ENCODE assay signal across 16 cellular contexts in the genomic region with DNA sequence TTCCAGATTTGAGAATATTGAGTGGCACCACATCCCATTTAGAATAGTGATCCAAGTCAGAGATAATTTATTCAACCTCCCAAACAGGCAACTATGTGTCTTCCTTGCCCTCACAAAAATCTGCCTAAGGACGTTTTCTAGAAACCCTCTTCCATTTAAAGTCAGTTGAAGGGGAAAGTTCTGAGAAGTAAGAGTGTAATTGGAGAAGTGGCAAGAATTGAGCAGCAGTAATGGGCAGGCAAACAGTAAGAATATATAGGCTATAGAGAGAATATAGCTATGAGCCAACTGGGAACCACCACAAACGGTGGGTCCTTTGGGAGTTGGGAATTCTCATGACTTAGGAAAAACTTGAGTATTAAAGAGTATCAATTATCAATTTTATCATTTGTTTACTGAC. TPM values are rescaled to one million over a fixed set of nuclear protein-coding genes. Genes with fewer than 3 reads are reported as not detected.
DNase-seq lines count a peak whose midpoint lies in the region; ATAC-seq and TF ChIP-seq lines count a peak whose summit lies in the region.
"Had no signal": no experiment of that assay in that cellular context is flagged by ENCODE, and none has a peak within 500 bp of the region (broad histone marks: within the 10 kb centered on the region; RNA-seq: fewer than 3 reads in every experiment).

No MANE protein-coding gene starts in this region.

- no peak for ATAC-seq in effector memory CD8-positive, alpha-beta T cell (replicated peaks)

- no peak overlapping the region for H3K27ac Mint-ChIP-seq in T-helper 2 cell treated with Interferon-gamma antibody and Interleukin-4, amounts not matched to agents 5 μg/mL and 100 μg/mL, for 36 hours
- no peak overlapping the region for H3K27ac Mint-ChIP-seq in effector memory CD8-positive, alpha-beta T cell
- no peak overlapping the region for H3K27ac Mint-ChIP-seq in neural progenitor cell
- no peak overlapping the region for H3K27ac Mint-ChIP-seq in activated naive CD4-positive, alpha-beta T cell treated with anti-CD3 and anti-CD28 coated beads for 36 hours

- TF ChIP-seq POLR2A in prostate gland (IDR thresholded peaks at IDR 0.05), result no peak

- DNase-seq in T-helper 2 cell treated with Interferon-gamma antibody and Interleukin-4, amounts not matched to agents 5 μg/mL and 100 μg/mL, for 36 hours (ENCODE audit: low spot score), result no peak
- no peak for DNase-seq in T-helper 2 cell
- DNase-seq in effector memory CD8-positive, alpha-beta T cell, result no peak
- DNase-seq in neural progenitor cell (ENCODE audit: low spot score), result no peak
- no peak for DNase-seq in NCI-H2029 (lab: John Stamatoyannopoulos, UW)
- no peak for DNase-seq in prostate gland (ENCODE audit: low spot score)
- no peak for DNase-seq in activated naive CD4-positive, alpha-beta T cell treated with anti-CD3 and anti-CD28 coated beads for 36 hours
- DNase-seq: CD4-positive, CD25-positive, alpha-beta regulatory T cell; hippocampal formation; left colon; NCI-H2081; NCI-H774; T1000; tibial artery had no signal

- H3K36me3 ChIP-seq in OCI-LY3 (replicated peaks; ENCODE audit: low read depth, low read length) (no peaks in the 10 kb centered on the region), neural progenitor cell (no peaks in the 10 kb centered on the region), prostate gland (no peaks in the 10 kb centered on the region)
- H3K36me3 ChIP-seq: tibial artery had no signal

- no peaks in the 10 kb centered on the region for H3K36me3 Mint-ChIP-seq in T-helper 2 cell treated with Interferon-gamma antibody and Interleukin-4, amounts not matched to agents 5 μg/mL and 100 μg/mL, for 36 hours (ENCODE audit: low read depth)
- H3K36me3 Mint-ChIP-seq in effector memory CD8-positive, alpha-beta T cell (ENCODE audit: insufficient read depth), result no peaks in the 10 kb centered on the region
- no peaks in the 10 kb centered on the region for H3K36me3 Mint-ChIP-seq in neural progenitor cell
- H3K36me3 Mint-ChIP-seq in activated naive CD4-positive, alpha-beta T cell treated with anti-CD3 and anti-CD28 coated beads for 36 hours (ENCODE audit: low read depth), result no peaks in the 10 kb centered on the region
- H3K36me3 Mint-ChIP-seq: CD4-positive, CD25-positive, alpha-beta regulatory T cell had no signal

- H3K9me3 Mint-ChIP-seq in T-helper 2 cell treated with Interferon-gamma antibody and Interleukin-4, amounts not matched to agents 5 μg/mL and 100 μg/mL, for 36 hours, result no peaks in the 10 kb centered on the region
- H3K9me3 Mint-ChIP-seq in effector memory CD8-positive, alpha-beta T cell, result no peaks in the 10 kb centered on the region
- H3K9me3 Mint-ChIP-seq in neural progenitor cell, result peaks cover under 1% of the 10 kb centered on the region
- H3K9me3 Mint-ChIP-seq in activated naive CD4-positive, alpha-beta T cell treated with anti-CD3 and anti-CD28 coated beads for 36 hours, result no peaks in the 10 kb centered on the region
- H3K9me3 Mint-ChIP-seq: CD4-positive, CD25-positive, alpha-beta regulatory T cell had no signal

- peak overlapping the region; percentile 80; the same call in 1 of the 2 replicates for H3K4me2 ChIP-seq in OCI-LY3 (ENCODE audit: low read length)
- H3K4me2 ChIP-seq in neural progenitor cell, result no peak overlapping the region

- H3K9ac ChIP-seq in OCI-LY3 (ENCODE audit: low read length) (no peak overlapping the region), neural progenitor cell (no peak overlapping the region)

- H2AFZ ChIP-seq in OCI-LY3 (ENCODE audit: low read depth, low read length), result peak overlapping the region; percentile 72; the same call in 1 of the 2 replicates
- H2AFZ ChIP-seq in neural progenitor cell (replicated peaks), result peak overlapping the region; percentile 75

- H3F3A ChIP-seq in neural progenitor cell (ENCODE audit: low read depth), result peaks cover 4% of the 10 kb centered on the region

- peaks cover 14% of the 10 kb centered on the region; the same call in 1 of the 2 replicates for H3K27me3 ChIP-seq in OCI-LY3 (ENCODE audit: low read depth, low read length)
- no peaks in the 10 kb centered on the region for H3K27me3 ChIP-seq in neural progenitor cell
- H3K27me3 ChIP-seq in prostate gland (replicated peaks; ENCODE audit: insufficient read depth), result no peaks in the 10 kb centered on the region
- H3K27me3 ChIP-seq: tibial artery had no signal

- H3K4me3 Mint-ChIP-seq in T-helper 2 cell treated with Interferon-gamma antibody and Interleukin-4, amounts not matched to agents 5 μg/mL and 100 μg/mL, for 36 hours, result peak overlapping the region; percentile 84
- peak overlapping the region; percentile 65 to 71 for H3K4me3 Mint-ChIP-seq in effector memory CD8-positive, alpha-beta T cell
- no peak overlapping the region for H3K4me3 Mint-ChIP-seq in neural progenitor cell
- H3K4me3 Mint-ChIP-seq in activated naive CD4-positive, alpha-beta T cell treated with anti-CD3 and anti-CD28 coated beads for 36 hours, result no peak overlapping the region

- intact Hi-C loops in prostate gland (cut with DNase I), result loop anchor here (10.0 kb wide), 1 partner anchor 344 kb away; no protein-coding TSS in a partner anchor
- intact Hi-C loops in activated naive CD4-positive, alpha-beta T cell treated with anti-CD3 and anti-CD28 coated beads for 36 hours (cut with micrococcal nuclease), result loop anchor here (1.0 kb wide), 1 partner anchor 34 kb away; a partner anchor contains a TSS

- 62% methylated on average over 2 of the region's 2 CpGs for WGBS in prostate gland

- TF ChIP-seq CTCF in OCI-LY3 (IDR thresholded peaks at IDR 0.05; ENCODE audit: low read depth, low read length), result no peak
- TF ChIP-seq CTCF in neural progenitor cell (IDR thresholded peaks at IDR 0.05), result no peak
- TF ChIP-seq CTCF in prostate gland (IDR thresholded peaks at IDR 0.05), result no peak

- H3K4me3 ChIP-seq in OCI-LY3 (ENCODE audit: low read length) (no peak overlapping the region; the same call in 1 of the 2 replicates), neural progenitor cell (no peak overlapping the region), prostate gland (no peak overlapping the region)

- peaks cover 4% of the 10 kb centered on the region for H3K4me1 Mint-ChIP-seq in T-helper 2 cell treated with Interferon-gamma antibody and Interleukin-4, amounts not matched to agents 5 μg/mL and 100 μg/mL, for 36 hours (ENCODE audit: low read depth)
- peaks cover 2 to 4% of the 10 kb centered on the region in 2 donors for H3K4me1 Mint-ChIP-seq in effector memory CD8-positive, alpha-beta T cell (ENCODE audit: low read depth in 2 of 2)
- peaks cover 7% of the 10 kb centered on the region for H3K4me1 Mint-ChIP-seq in neural progenitor cell
- H3K4me1 Mint-ChIP-seq in activated naive CD4-positive, alpha-beta T cell treated with anti-CD3 and anti-CD28 coated beads for 36 hours (ENCODE audit: low read depth), result peaks cover 5% of the 10 kb centered on the region

- H3K79me2 ChIP-seq in OCI-LY3 (ENCODE audit: low read length) (no peaks in the 10 kb centered on the region), neural progenitor cell (ENCODE audit: low read depth) (no peaks in the 10 kb centered on the region)

- CTCF ChIA-PET in activated naive CD4-positive, alpha-beta T cell treated with anti-CD3 and anti-CD28 coated beads for 36 hours (lab: Charles Lee), result interaction anchor here (0.6 to 7.1 kb wide), 7 partner anchors 30 to 346 kb away, joined by 3 to 50 read pairs (median 3); a partner anchor contains a TSS

- no peaks in the 10 kb centered on the region for H4K20me1 ChIP-seq in OCI-LY3 (ENCODE audit: insufficient read depth, low read length)
- no peaks in the 10 kb centered on the region for H4K20me1 ChIP-seq in neural progenitor cell (ENCODE audit: low read depth)

- H3K27ac ChIP-seq in OCI-LY3 (ENCODE audit: low read length) (no peak overlapping the region), neural progenitor cell (no peak overlapping the region), prostate gland (no peak overlapping the region)
- H3K27ac ChIP-seq: tibial artery had no signal

- H3K4me1 ChIP-seq in OCI-LY3 (ENCODE audit: low read length) (peaks cover 10% of the 10 kb centered on the region), neural progenitor cell (peaks cover 4% of the 10 kb centered on the region), prostate gland (replicated peaks) (no peaks in the 10 kb centered on the region)
- H3K4me1 ChIP-seq: A549, tibial artery had no signal

- H3K27me3 Mint-ChIP-seq in T-helper 2 cell treated with Interferon-gamma antibody and Interleukin-4, amounts not matched to agents 5 μg/mL and 100 μg/mL, for 36 hours (ENCODE audit: low read depth), result peaks cover 10% of the 10 kb centered on the region
- peaks cover 0 to 12% of the 10 kb centered on the region in 2 donors for H3K27me3 Mint-ChIP-seq in effector memory CD8-positive, alpha-beta T cell
- H3K27me3 Mint-ChIP-seq in neural progenitor cell (ENCODE audit: insufficient read depth, low read depth), result peaks cover 5% of the 10 kb centered on the region
- peaks cover 4% of the 10 kb centered on the region for H3K27me3 Mint-ChIP-seq in activated naive CD4-positive, alpha-beta T cell treated with anti-CD3 and anti-CD28 coated beads for 36 hours (ENCODE audit: low read depth)

- H3K9me3 ChIP-seq in OCI-LY3 (ENCODE audit: insufficient read depth, low read length), result no peaks in the 10 kb centered on the region
- H3K9me3 ChIP-seq in neural progenitor cell (ENCODE audit: low read depth), result no peaks in the 10 kb centered on the region
- H3K9me3 ChIP-seq in prostate gland, result no peaks in the 10 kb centered on the region
- H3K9me3 ChIP-seq: A549, tibial artery had no signal

RNA-seq across cellular contexts. Expression of a gene that starts 31.1 kb away (rescaled TPM):
- 73.2 and 172 TPM in 2 replicates for total RNA-seq in neural progenitor cell (ENCODE audit: low replicate concordance)
- total RNA-seq in prostate gland, result 10 to 100 TPM; 13.3 to 29.0 TPM
- total RNA-seq in activated naive CD4-positive, alpha-beta T cell treated with anti-CD3 and anti-CD28 coated beads for 36 hours, result 10 to 100 TPM; 41.9 to 45.3 TPM

RNA-seq across cellular contexts. Expression of a gene that starts 33.9 kb away (rescaled TPM):
- total RNA-seq in neural progenitor cell (ENCODE audit: low replicate concordance), result 5.1 and 5.7 TPM in 2 replicates
- total RNA-seq in prostate gland, result 10 to 100 TPM in 1 of 2 donors, 1 to 10 TPM in 1; 3.9 to 12.9 TPM
- 1 to 10 TPM; 2.4 to 2.8 TPM for total RNA-seq in activated naive CD4-positive, alpha-beta T cell treated with anti-CD3 and anti-CD28 coated beads for 36 hours

RNA-seq across cellular contexts. Expression of a gene that starts 34.0 kb away (rescaled TPM):
- total RNA-seq in neural progenitor cell (ENCODE audit: low replicate concordance), result 4.4 and 8.4 TPM in 2 replicates
- total RNA-seq in prostate gland, result 1 to 10 TPM in 1 of 2 donors, under 1 TPM in 1; 0.18 to 6.4 TPM
- 10 to 100 TPM; 10.1 to 13.6 TPM for total RNA-seq in activated naive CD4-positive, alpha-beta T cell treated with anti-CD3 and anti-CD28 coated beads for 36 hours

Comparison
In these comparisons a context has a peak if more than half of its experiments do, and no peak if none do; other contexts are left out.
1. H3K4me3 Mint-ChIP-seq: peak in T-helper 2 cell treated with Interferon-gamma antibody and Interleukin-4, amounts not matched to agents 5 μg/mL and 100 μg/mL, for 36 hours (single experiment) and effector memory CD8-positive, alpha-beta T cell (2 of 2); none in neural progenitor cell (single experiment) and activated naive CD4-positive, alpha-beta T cell treated with anti-CD3 and anti-CD28 coated beads for 36 hours (single experiment).